ENCODE assay signal across 19 cellular contexts in the genomic region with DNA sequence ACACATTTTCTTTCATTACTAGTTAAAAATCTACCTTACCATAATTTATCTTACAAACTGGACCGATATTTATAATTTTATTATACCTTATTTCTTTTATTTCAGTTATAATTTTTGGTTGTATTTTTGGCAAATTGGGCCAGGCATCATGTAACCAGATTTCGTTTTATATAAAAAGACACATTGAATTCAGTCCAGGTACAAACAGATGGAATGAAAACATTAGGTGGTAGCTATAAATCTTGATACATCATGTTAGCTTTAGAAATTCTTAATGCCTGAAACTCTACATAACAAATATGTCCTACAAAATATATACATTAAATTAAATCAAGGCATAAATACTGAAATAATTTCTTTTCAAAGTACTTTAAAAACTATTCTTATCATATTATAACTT.
A peak's percentile ranks its signal among the peaks of the same experiment; 100 is the strongest.
DNase-seq lines count a peak whose midpoint lies in the region; ATAC-seq, FAIRE-seq and TF ChIP-seq lines count a peak whose summit lies in the region.
"Had no signal": no experiment of that assay in that cellular context is flagged by ENCODE, and none has a peak within 500 bp of the region (broad histone marks: within the 10 kb centered on the region; RNA-seq: fewer than 3 reads in every experiment).

No MANE protein-coding gene starts in this region.

- H3K27ac ChIP-seq in kidney (ENCODE audit: low read depth in 2 of 2, low read length in 2 of 2) = no peak overlapping the region
- H3K27ac ChIP-seq: A549; BLaER1 treated with 17β-estradiol and CSF1 and Interleukin-3, amounts not matched to agents 10 nM and 100 nM; C4-2B had no signal

- TF ChIP-seq CTCF in kidney (IDR thresholded peaks at IDR 0.05; ENCODE audit: borderline replicate concordance, extremely low read depth, insufficient read depth) = no peak

- intact Hi-C loops in kidney (cut with DNase I) (no loop called here), left colon (cut with DNase I, micrococcal nuclease) (no loop called here)

- no peaks in the 10 kb centered on the region for H3K9me3 ChIP-seq in kidney (ENCODE audit: control insufficient read depth in 1 of 2, low read length in 2 of 2)
- H3K9me3 ChIP-seq: A549; BLaER1 treated with 17β-estradiol and CSF1 and Interleukin-3, amounts not matched to agents 10 nM and 100 nM; Caco-2 had no signal

- H3K4me1 ChIP-seq in kidney (ENCODE audit: control insufficient read depth in 1 of 2, insufficient read depth in 1 of 2, low read depth in 1 of 2, low read length in 2 of 2) = no peaks in the 10 kb centered on the region
- H3K4me1 ChIP-seq: A549; BLaER1 treated with 17β-estradiol and CSF1 and Interleukin-3, amounts not matched to agents 10 nM and 100 nM; Caco-2 had no signal

- peak; percentile 11 for FAIRE-seq in kidney (lab: Jason Lieb, UNC)
- FAIRE-seq: A549, GM12891, GM19239 had no signal

- DNase-seq in G401 (ENCODE audit: low spot score) = peak; percentile 92
- peak; percentile 43 for DNase-seq in cerebellum (ENCODE audit: low spot score)
- no peak for DNase-seq in kidney
- DNase-seq in GDM1 (lab: John Stamatoyannopoulos, UW) = no peak
- no peak for DNase-seq in left colon
- DNase-seq in SIG-M5 (lab: John Stamatoyannopoulos, UW) = no peak
- DNase-seq: 8988T; AML-193; Caco-2; Calu3; CD4-positive, alpha-beta T cell; CD8-positive, alpha-beta T cell; DMS79 treated with DMSO at 0.1 percent for 48 hours; GF-D8 had no signal

- H3K4me3 ChIP-seq in kidney (ENCODE audit: low read length in 2 of 2) = no peak overlapping the region
- H3K4me3 ChIP-seq: A549; BLaER1 treated with 17β-estradiol and CSF1 and Interleukin-3, amounts not matched to agents 10 nM and 100 nM had no signal

- in situ Hi-C loops in G401 (cut with HindIII; ENCODE audit: low sequenced_read_pairs) = no loop called here

- no peak for ATAC-seq in left colon
- ATAC-seq: A549; CD8-positive, alpha-beta T cell had no signal

- no peak overlapping the region for H3K9ac ChIP-seq in kidney (ENCODE audit: low read length in 2 of 2)
- H3K9ac ChIP-seq: BLaER1 treated with 17β-estradiol and CSF1 and Interleukin-3, amounts not matched to agents 10 nM and 100 nM had no signal

- peaks cover 0 to 6% of the 10 kb centered on the region in 2 donors for H3K36me3 ChIP-seq in kidney (ENCODE audit: control insufficient read depth in 1 of 2, insufficient read depth in 2 of 2, low read length in 2 of 2)
- H3K36me3 ChIP-seq: BLaER1 treated with 17β-estradiol and CSF1 and Interleukin-3, amounts not matched to agents 10 nM and 100 nM had no signal

Comparison
In these comparisons a context has a peak if more than half of its experiments do, and no peak if none do; other contexts are left out.
1. DNase-seq: peak in G401 (single experiment) and cerebellum (single experiment); none in kidney (single experiment), GDM1 (single experiment), left colon (0 of 2) and SIG-M5 (single experiment).